Comparison of ENCODE assay signal across 11 cellular contexts in genomic region chr10:48885376-48885775, GRCh38. TPM values are rescaled to one million over a fixed set of nuclear protein-coding genes. Genes with fewer than 3 reads are reported as not detected.
DNase-seq lines count a peak whose midpoint lies in the region; ATAC-seq and TF ChIP-seq lines count a peak whose summit lies in the region.
"Had no signal": no experiment of that assay in that cellular context is flagged by ENCODE, and none has a peak within 500 bp of the region (broad histone marks: within the 10 kb centered on the region; RNA-seq: fewer than 3 reads in every experiment).

No MANE protein-coding gene starts in this region.

- ATAC-seq in HG03196 (IDR thresholded peaks at IDR 0.05; ENCODE audit: unreplicated experiment) (no peak), natural killer cell (no peak)

- H3K4me1 Mint-ChIP-seq in natural killer cell = peaks cover 0 to 5% of the 10 kb centered on the region in 2 donors

- no peak overlapping the region for H3K4me3 Mint-ChIP-seq in natural killer cell
- H3K4me3 Mint-ChIP-seq: IgD-negative memory B cell had no signal

- POLR2A ChIA-PET in GM10248 (lab: Yijun Ruan, JAX) = no interaction called here

- H3K27ac Mint-ChIP-seq in natural killer cell = no peak overlapping the region
- H3K27ac Mint-ChIP-seq: IgD-negative memory B cell had no signal

- intact Hi-C loops in natural killer cell (cut with micrococcal nuclease) = no loop called here

- H3K36me3 Mint-ChIP-seq in natural killer cell = no peaks in the 10 kb centered on the region

- peaks cover 7 to 10% of the 10 kb centered on the region in 2 donors for H3K27me3 Mint-ChIP-seq in natural killer cell (ENCODE audit: low read depth in 2 of 2)
- H3K27me3 Mint-ChIP-seq: IgD-negative memory B cell had no signal

- H3K9me3 Mint-ChIP-seq in natural killer cell = no peaks in the 10 kb centered on the region
- H3K9me3 Mint-ChIP-seq: IgD-negative memory B cell had no signal

- CTCF ChIA-PET in GM10248 (lab: Yijun Ruan, JAX) = no interaction called here

- DNase-seq in stimulated activated CD4-positive, alpha-beta T cell treated with anti-CD3 and anti-CD28 coated beads, Interleukin-15, amount 100 ng/mL, for 24 hours = peak; percentile 12
- DNase-seq in stimulated activated CD4-positive, alpha-beta T cell treated with anti-CD3 and anti-CD28 coated beads, Interleukin-1b, Interleukin-23, amount 100 ng/mL, for 48 hours = no peak
- peak; percentile 60 for DNase-seq in RKO (ENCODE audit: low spot score)
- peak; percentile 4 for DNase-seq in glomerular endothelial cell (ENCODE audit: extremely low read depth, low read depth, low spot score)
- DNase-seq in activated T-cell treated with anti-CD3 and anti-CD28 coated beads, Interleukin-2, amount 50 U/mL, for 48 hours = no peak
- no peak for DNase-seq in GM10248 (ENCODE audit: extremely low spot score)
- no peak for DNase-seq in natural killer cell
- DNase-seq: EL had no signal

- TF ChIP-seq CTCF in GM10248 (IDR thresholded peaks at IDR 0.05; ENCODE audit: control extremely low read depth, extremely low read depth, low read depth, missing control alignments) (no peak), natural killer cell (IDR thresholded peaks at IDR 0.05) (no peak)

RNA-seq across cellular contexts. Expression of gene LRRC18, which starts 54.3 kb away (rescaled TPM):
- total RNA-seq in glomerular endothelial cell (not detected in 2 replicates), natural killer cell (not detected)
- total RNA-seq: lower leg skin had no signal

Comparison
In these comparisons a context has a peak if more than half of its experiments do, and no peak if none do; other contexts are left out.
1. DNase-seq: peak in stimulated activated CD4-positive, alpha-beta T cell treated with anti-CD3 and anti-CD28 coated beads, Interleukin-15, amount 100 ng/mL, for 24 hours (single experiment), RKO (single experiment) and glomerular endothelial cell (single experiment); none in stimulated activated CD4-positive, alpha-beta T cell treated with anti-CD3 and anti-CD28 coated beads, Interleukin-1b, Interleukin-23, amount 100 ng/mL, for 48 hours (single experiment), activated T-cell treated with anti-CD3 and anti-CD28 coated beads, Interleukin-2, amount 50 U/mL, for 48 hours (0 of 2), GM10248 (single experiment) and natural killer cell (single experiment).